ENCODE assay signal across 8 cellular contexts in the genomic region with DNA sequence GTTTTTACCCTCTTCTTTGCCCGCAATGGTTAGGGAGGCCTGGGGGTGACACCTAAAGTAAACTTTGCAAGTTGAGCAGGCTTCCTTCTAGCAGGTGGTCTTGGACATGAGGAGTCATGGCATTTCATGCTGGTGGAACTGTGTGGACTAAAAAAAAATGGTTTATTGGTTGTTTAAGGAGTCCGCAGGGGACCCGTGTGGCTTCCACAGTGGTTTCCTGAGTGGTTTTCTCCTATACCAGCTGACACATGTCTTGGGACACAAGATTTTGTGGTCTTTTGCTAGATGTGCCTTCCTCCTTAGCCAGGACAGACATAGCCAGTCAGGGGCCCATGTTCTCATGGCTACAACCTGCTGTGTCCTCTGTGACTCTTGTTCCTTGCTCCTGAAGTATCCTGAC. TPM values are rescaled to one million over a fixed set of nuclear protein-coding genes. Genes with fewer than 3 reads are reported as not detected.
DNase-seq lines count a peak whose midpoint lies in the region; ATAC-seq, FAIRE-seq and TF ChIP-seq lines count a peak whose summit lies in the region.

No MANE protein-coding gene starts in this region.

- H3K9ac ChIP-seq in HepG2 (ENCODE audit: insufficient read depth, low read depth, low read length) (peak overlapping the region; percentile 93; the same call in 1 of the 2 replicates), kidney (ENCODE audit: low read length in 2 of 2) (peak overlapping the region; percentile 25 to 95)

- H3K27me3 Mint-ChIP-seq in activated T-helper 1 cell treated with anti-CD3 and anti-CD28 coated beads, Interleukin-12 subunit alpha, Interleukin-12 subunit beta, Interleukin-2, Interleukin-4 antibody, amounts not matched to agents 30 ng/mL and 10 ng/mL and 1 ng/mL, durations not matched to agents 14 hours and 24 hours and 36 hours (ENCODE audit: insufficient read depth): peaks cover 10% of the 10 kb centered on the region

- peak overlapping the region; percentile 84 to 91 (median 88); a peak in 5 of 6 replicates for H3K4me3 ChIP-seq in HepG2 (replicated peaks in 1 of 3; ENCODE audit: insufficient read depth in 1 of 3, low read depth in 2 of 3, low read length in 3 of 3)
- no peak overlapping the region for H3K4me3 ChIP-seq in right lobe of liver
- H3K4me3 ChIP-seq in kidney (ENCODE audit: low read length in 2 of 2): peak overlapping the region; percentile 93 to 96
- H3K4me3 ChIP-seq in vagina: peak overlapping the region; percentile 85 to 87

- no peak for DNase-seq in HepG2 (ENCODE audit: low spot score)
- no peak for DNase-seq in right lobe of liver
- DNase-seq in activated T-helper 1 cell treated with anti-CD3 and anti-CD28 coated beads, Interleukin-12 subunit alpha, Interleukin-12 subunit beta, Interleukin-2, Interleukin-4 antibody, amounts not matched to agents 30 ng/mL and 10 ng/mL and 1 ng/mL, durations not matched to agents 14 hours and 24 hours and 36 hours (ENCODE audit: low spot score): no peak
- DNase-seq in kidney: no peak
- no peak for DNase-seq in vagina (ENCODE audit: extremely low spot score in 2 of 2)
- no peak for DNase-seq in HuH-7 (ENCODE audit: low spot score)
- no peak for DNase-seq in NCI-H526 (lab: John Stamatoyannopoulos, UW)

- H3K4me1 Mint-ChIP-seq in activated T-helper 1 cell treated with anti-CD3 and anti-CD28 coated beads, Interleukin-12 subunit alpha, Interleukin-12 subunit beta, Interleukin-2, Interleukin-4 antibody, amounts not matched to agents 30 ng/mL and 10 ng/mL and 1 ng/mL, durations not matched to agents 14 hours and 24 hours and 36 hours (ENCODE audit: low read depth): peaks cover 28% of the 10 kb centered on the region

- no peak for TF ChIP-seq RAD21 in HepG2 (CRISPR knock-in tag; IDR thresholded peaks at IDR 0.05)

- BruUV-seq in HepG2 (replicated peaks; lab: Mats Ljungman, UMichigan): no TSS peak

- H3K27ac ChIP-seq in HepG2 (ENCODE audit: extremely low read length, insufficient read depth, low read length) (no peak overlapping the region), right lobe of liver (no peak overlapping the region), kidney (ENCODE audit: low read depth in 2 of 2, low read length in 2 of 2) (no peak overlapping the region), vagina (no peak overlapping the region)

- peaks cover 39% of the 10 kb centered on the region for H3K36me3 Mint-ChIP-seq in activated T-helper 1 cell treated with anti-CD3 and anti-CD28 coated beads, Interleukin-12 subunit alpha, Interleukin-12 subunit beta, Interleukin-2, Interleukin-4 antibody, amounts not matched to agents 30 ng/mL and 10 ng/mL and 1 ng/mL, durations not matched to agents 14 hours and 24 hours and 36 hours (ENCODE audit: low read depth)

- no peaks in the 10 kb centered on the region for H4K20me1 ChIP-seq in HepG2 (ENCODE audit: insufficient read depth, low read length)

- CTCF ChIA-PET in HepG2 (lab: Yijun Ruan, JAX; ENCODE audit: low intra/inter-chr PET ratio, low total read pairs): no interaction called here

- H3K27ac Mint-ChIP-seq in activated T-helper 1 cell treated with anti-CD3 and anti-CD28 coated beads, Interleukin-12 subunit alpha, Interleukin-12 subunit beta, Interleukin-2, Interleukin-4 antibody, amounts not matched to agents 30 ng/mL and 10 ng/mL and 1 ng/mL, durations not matched to agents 14 hours and 24 hours and 36 hours: no peak overlapping the region

- FAIRE-seq in HepG2 (lab: Jason Lieb, UNC) (no peak), kidney (lab: Jason Lieb, UNC) (no peak)

- peaks cover 28% of the 10 kb centered on the region for H3K79me2 ChIP-seq in HepG2 (ENCODE audit: insufficient read depth, low read length)

- H3K4me2 ChIP-seq in HepG2 (ENCODE audit: low read depth, low read length): peak overlapping the region; percentile 79

- H3K27me3 ChIP-seq in HepG2 (ENCODE audit: control insufficient read depth in 1 of 2, insufficient read depth in 2 of 2, low read length in 2 of 2) (0 out of 5 replicates have a peak, but pooled peaks cover 0 to 1% of the 10 kb centered on the region in 2 experiments), right lobe of liver (no peaks in the 10 kb centered on the region), vagina (no peaks in the 10 kb centered on the region)

- no peak overlapping the region for H2AFZ ChIP-seq in HepG2 (ENCODE audit: low read length)

- H3K36me3 ChIP-seq in HepG2 (replicated peaks in 1 of 2; ENCODE audit: control insufficient read depth in 1 of 2, insufficient read depth in 2 of 2, low read length in 2 of 2): peaks cover 14 to 30% of the 10 kb centered on the region in 2 experiments
- peaks cover 0 to 32% (median 9%) of the 10 kb centered on the region in 4 donors for H3K36me3 ChIP-seq in right lobe of liver
- H3K36me3 ChIP-seq in kidney (ENCODE audit: control insufficient read depth in 1 of 2, insufficient read depth in 2 of 2, low read length in 2 of 2): peaks cover 20 to 22% of the 10 kb centered on the region in 2 donors
- H3K36me3 ChIP-seq in vagina: peaks cover 5 to 44% of the 10 kb centered on the region in 2 donors

- peaks cover 25% of the 10 kb centered on the region for H3K4me1 ChIP-seq in HepG2 (ENCODE audit: insufficient read depth, low read length)
- peaks cover 0 to 15% (median 0%) of the 10 kb centered on the region in 4 donors for H3K4me1 ChIP-seq in right lobe of liver
- H3K4me1 ChIP-seq in kidney (ENCODE audit: control insufficient read depth in 1 of 2, insufficient read depth in 1 of 2, low read depth in 1 of 2, low read length in 2 of 2): peaks cover 14 to 17% of the 10 kb centered on the region in 2 donors
- peaks cover 20% of the 10 kb centered on the region for H3K4me1 ChIP-seq in vagina

- peak overlapping the region; percentile 89 for H3K4me3 Mint-ChIP-seq in activated T-helper 1 cell treated with anti-CD3 and anti-CD28 coated beads, Interleukin-12 subunit alpha, Interleukin-12 subunit beta, Interleukin-2, Interleukin-4 antibody, amounts not matched to agents 30 ng/mL and 10 ng/mL and 1 ng/mL, durations not matched to agents 14 hours and 24 hours and 36 hours

- POLR2A ChIA-PET in HepG2 (lab: Yijun Ruan, JAX): interaction anchor here (0.7 kb wide), 1 partner anchor 29 kb away, joined by 3 read pairs; a partner anchor contains a TSS

- WGBS in HepG2 (ENCODE audit: low lambda C conversion rate): 84% methylated on average over 3 of the region's 3 CpGs
- 83% methylated on average over 1 of the region's 3 CpGs for WGBS in right lobe of liver (ENCODE audit: insufficient coverage, low coverage, low lambda C conversion rate, missing lambda C conversion rate)

- in situ Hi-C loops in HepG2 (cut with HindIII; ENCODE audit: extremely low pct_ligation_motif_present, low pct_unique_long_range_greater_than_20kb): no loop called here

- H3K9me3 ChIP-seq in HepG2 (ENCODE audit: low read length) (no peaks in the 10 kb centered on the region), right lobe of liver (no peaks in the 10 kb centered on the region), kidney (ENCODE audit: control insufficient read depth in 1 of 2, low read length in 2 of 2) (no peaks in the 10 kb centered on the region), vagina (peaks cover 22% of the 10 kb centered on the region)

- TF ChIP-seq POLR2A in HepG2 (IDR thresholded peaks at IDR 0.05; ENCODE audit: insufficient read depth in 1 of 2, low read depth in 2 of 2, low read length in 2 of 2) (no peak), right lobe of liver (IDR thresholded peaks at IDR 0.05) (no peak), vagina (IDR thresholded peaks at IDR 0.05) (no peak)

- TF ChIP-seq CTCF in HepG2 (CRISPR knock-in tag; IDR thresholded peaks at IDR 0.05): no peak
- TF ChIP-seq CTCF in right lobe of liver (IDR thresholded peaks at IDR 0.05): no peak
- no peak for TF ChIP-seq CTCF in kidney (IDR thresholded peaks at IDR 0.05; ENCODE audit: borderline replicate concordance, extremely low read depth, insufficient read depth)
- TF ChIP-seq CTCF in vagina (IDR thresholded peaks at IDR 0.05): no peak

- ATAC-seq in HepG2 (no peak), right lobe of liver (no peak), GM18858 (IDR thresholded peaks at IDR 0.05; ENCODE audit: unreplicated experiment) (no peak)

- no peak for TF ChIP-seq EP300 in HepG2 (IDR thresholded peaks at IDR 0.05; ENCODE audit: low read depth in 2 of 2, low read length in 2 of 2)
- no peak for TF ChIP-seq EP300 in HepG2 (CRISPR knock-in tag; IDR thresholded peaks at IDR 0.05; ENCODE audit: borderline replicate concordance)

- peaks cover 18% of the 10 kb centered on the region for H3K9me3 Mint-ChIP-seq in activated T-helper 1 cell treated with anti-CD3 and anti-CD28 coated beads, Interleukin-12 subunit alpha, Interleukin-12 subunit beta, Interleukin-2, Interleukin-4 antibody, amounts not matched to agents 30 ng/mL and 10 ng/mL and 1 ng/mL, durations not matched to agents 14 hours and 24 hours and 36 hours

- intact Hi-C loops in HepG2 (cut with micrococcal nuclease; ENCODE audit: unreplicated experiment): loop anchor here (5.0 kb wide), 1 partner anchor 41 kb away; a partner anchor contains a TSS
- intact Hi-C loops in right lobe of liver (cut with DNase I): no loop called here
- intact Hi-C loops in activated T-helper 1 cell treated with anti-CD3 and anti-CD28 coated beads, Interleukin-12 subunit alpha, Interleukin-12 subunit beta, Interleukin-2, Interleukin-4 antibody, amounts not matched to agents 30 ng/mL and 10 ng/mL and 1 ng/mL, durations not matched to agents 14 hours and 24 hours and 36 hours (cut with micrococcal nuclease): loop anchor here (10.0 kb wide), 1 partner anchor 833 kb away; a partner anchor contains a TSS
- intact Hi-C loops in kidney (cut with DNase I): no loop called here
- intact Hi-C loops in vagina (cut with DNase I): no loop called here

RNA-seq across cellular contexts. Expression of a gene that starts 1.5 kb away (rescaled TPM):
- total RNA-seq in HepG2 (2016; rRNA removed; fragmentation: Illumina TruSeq; extraction: Trizol): 8.9 and 10.4 TPM in 2 replicates
- total RNA-seq in HepG2 (2016; cell fraction: cytosol; rRNA removed; fragmentation: Illumina TruSeq; extraction: Trizol; ENCODE audit: low read depth): 0.62 and 0.81 TPM in 2 replicates
- total RNA-seq in HepG2 (2016; cell fraction: insoluble cytoplasmic fraction; rRNA removed; fragmentation: Illumina TruSeq; extraction: Trizol): 8.0 and 9.3 TPM in 2 replicates
- 4.5 and 4.7 TPM in 2 replicates for total RNA-seq in HepG2 (2016; cell fraction: membrane; rRNA removed; fragmentation: Illumina TruSeq; extraction: Trizol)
- 5.9 and 6.1 TPM in 2 replicates for total RNA-seq in HepG2 (2016; cell fraction: nucleus; rRNA removed; fragmentation: Illumina TruSeq; extraction: Trizol)
- 2.1 and 2.5 TPM in 2 replicates for polyA plus RNA-seq in HepG2 (2011; rRNA removed)
- polyA plus RNA-seq in HepG2 (2011; cell fraction: cytosol; rRNA removed): 1.0 and 1.6 TPM in 2 replicates
- 1.9 and 2.4 TPM in 2 replicates for polyA plus RNA-seq in HepG2 (2011; cell fraction: nucleus; rRNA removed)
- 1.3 and 1.8 TPM in 2 replicates for polyA plus RNA-seq in HepG2 (2012)
- polyA plus RNA-seq in HepG2 (2016; cell fraction: cytosol; fragmentation: Illumina TruSeq; extraction: Trizol; ENCODE audit: low read depth): 0.15 TPM in 2 replicates
- 3.1 TPM in 2 replicates for polyA plus RNA-seq in HepG2 (2016; cell fraction: insoluble cytoplasmic fraction; fragmentation: Illumina TruSeq; extraction: Trizol; ENCODE audit: low read depth)
- polyA plus RNA-seq in HepG2 (2016; cell fraction: membrane; fragmentation: Illumina TruSeq; extraction: Trizol; ENCODE audit: low read depth): 0.85 and 0.98 TPM in 2 replicates
- 3.5 and 4.7 TPM in 2 replicates for polyA plus RNA-seq in HepG2 (2016; cell fraction: nucleus; fragmentation: Illumina TruSeq; extraction: Trizol; ENCODE audit: insufficient read depth, low read depth)
- polyA minus RNA-seq in HepG2 (2011; rRNA and poly(A)+ RNA removed; ENCODE audit: low replicate concordance): 4.9 and 6.1 TPM in 2 replicates
- 4.7 and 6.4 TPM in 2 replicates for polyA minus RNA-seq in HepG2 (2011; cell fraction: cytosol; rRNA and poly(A)+ RNA removed)
- polyA minus RNA-seq in HepG2 (2011; cell fraction: nucleus; rRNA and poly(A)+ RNA removed): 6.3 and 11.8 TPM in 2 replicates
- total RNA-seq in right lobe of liver: 1 to 10 TPM; 1.9 to 2.7 (median 2.4) TPM
- 5.1 and 5.4 TPM in 2 replicates for total RNA-seq in activated T-helper 1 cell treated with anti-CD3 and anti-CD28 coated beads, Interleukin-12 subunit alpha, Interleukin-12 subunit beta, Interleukin-2, Interleukin-4 antibody, amounts not matched to agents 30 ng/mL and 10 ng/mL and 1 ng/mL, durations not matched to agents 14 hours and 24 hours and 36 hours
- total RNA-seq in kidney: 10.2 TPM
- 1.3 TPM for polyA plus RNA-seq in kidney (ENCODE audit: insufficient read depth, low read depth, low replicate concordance)
- total RNA-seq in vagina: 6.9 TPM

RNA-seq across cellular contexts. Expression of a gene that starts 29.3 kb away (rescaled TPM):
- total RNA-seq in HepG2 (2016; rRNA removed; fragmentation: Illumina TruSeq; extraction: Trizol) (8.0 and 9.5 TPM in 2 replicates), right lobe of liver (1 to 10 TPM; 1.5 to 2.8 (median 2.1) TPM), kidney (13.8 TPM), vagina (5.9 TPM)
- 0.61 and 1.1 TPM in 2 replicates for total RNA-seq in HepG2 (2016; cell fraction: cytosol; rRNA removed; fragmentation: Illumina TruSeq; extraction: Trizol; ENCODE audit: low read depth)
- total RNA-seq in HepG2 (2016; cell fraction: insoluble cytoplasmic fraction; rRNA removed; fragmentation: Illumina TruSeq; extraction: Trizol): 7.7 and 8.9 TPM in 2 replicates
- total RNA-seq in HepG2 (2016; cell fraction: membrane; rRNA removed; fragmentation: Illumina TruSeq; extraction: Trizol): 3.0 and 3.4 TPM in 2 replicates
- 5.9 and 7.0 TPM in 2 replicates for total RNA-seq in HepG2 (2016; cell fraction: nucleus; rRNA removed; fragmentation: Illumina TruSeq; extraction: Trizol)
- polyA plus RNA-seq in HepG2 (2011; rRNA removed) (3.4 and 3.6 TPM in 2 replicates), kidney (ENCODE audit: insufficient read depth, low read depth, low replicate concordance) (3.3 TPM)
- 1.8 and 2.7 TPM in 2 replicates for polyA plus RNA-seq in HepG2 (2011; cell fraction: cytosol; rRNA removed)
- polyA plus RNA-seq in HepG2 (2011; cell fraction: nucleus; rRNA removed): 3.0 and 4.8 TPM in 2 replicates
- polyA plus RNA-seq in HepG2 (2012): 3.5 and 4.1 TPM in 2 replicates
- polyA plus RNA-seq in HepG2 (2016; cell fraction: cytosol; fragmentation: Illumina TruSeq; extraction: Trizol; ENCODE audit: low read depth): 0.17 TPM in 2 replicates
- polyA plus RNA-seq in HepG2 (2016; cell fraction: insoluble cytoplasmic fraction; fragmentation: Illumina TruSeq; extraction: Trizol; ENCODE audit: low read depth): 4.3 and 4.6 TPM in 2 replicates
- 0.69 and 0.74 TPM in 2 replicates for polyA plus RNA-seq in HepG2 (2016; cell fraction: membrane; fragmentation: Illumina TruSeq; extraction: Trizol; ENCODE audit: low read depth)
- 7.8 and 9.4 TPM in 2 replicates for polyA plus RNA-seq in HepG2 (2016; cell fraction: nucleus; fragmentation: Illumina TruSeq; extraction: Trizol; ENCODE audit: insufficient read depth, low read depth)
- 8.4 and 9.2 TPM in 2 replicates for polyA minus RNA-seq in HepG2 (2011; rRNA and poly(A)+ RNA removed; ENCODE audit: low replicate concordance)
- polyA minus RNA-seq in HepG2 (2011; cell fraction: cytosol; rRNA and poly(A)+ RNA removed): 4.4 and 6.1 TPM in 2 replicates
- polyA minus RNA-seq in HepG2 (2011; cell fraction: nucleus; rRNA and poly(A)+ RNA removed): 3.9 and 5.5 TPM in 2 replicates
- total RNA-seq in activated T-helper 1 cell treated with anti-CD3 and anti-CD28 coated beads, Interleukin-12 subunit alpha, Interleukin-12 subunit beta, Interleukin-2, Interleukin-4 antibody, amounts not matched to agents 30 ng/mL and 10 ng/mL and 1 ng/mL, durations not matched to agents 14 hours and 24 hours and 36 hours: 6.1 and 6.6 TPM in 2 replicates

RNA-seq across cellular contexts. Expression of a gene that starts 41.5 kb away (rescaled TPM):
- 44.8 and 76.3 TPM in 2 replicates for total RNA-seq in HepG2 (2016; rRNA removed; fragmentation: Illumina TruSeq; extraction: Trizol)
- total RNA-seq in HepG2 (2016; cell fraction: cytosol; rRNA removed; fragmentation: Illumina TruSeq; extraction: Trizol; ENCODE audit: low read depth): 2.9 and 3.1 TPM in 2 replicates
- 40.9 and 72.0 TPM in 2 replicates for total RNA-seq in HepG2 (2016; cell fraction: insoluble cytoplasmic fraction; rRNA removed; fragmentation: Illumina TruSeq; extraction: Trizol)
- 9.8 and 11.2 TPM in 2 replicates for total RNA-seq in HepG2 (2016; cell fraction: membrane; rRNA removed; fragmentation: Illumina TruSeq; extraction: Trizol)
- total RNA-seq in HepG2 (2016; cell fraction: nucleus; rRNA removed; fragmentation: Illumina TruSeq; extraction: Trizol): 70.0 and 73.2 TPM in 2 replicates
- 14.5 and 15.3 TPM in 2 replicates for polyA plus RNA-seq in HepG2 (2011; rRNA removed)
- polyA plus RNA-seq in HepG2 (2011; cell fraction: cytosol; rRNA removed): 5.4 and 7.1 TPM in 2 replicates
- polyA plus RNA-seq in HepG2 (2011; cell fraction: nucleus; rRNA removed): 22.5 and 28.5 TPM in 2 replicates
- 1.7 and 1.8 TPM in 2 replicates for polyA plus RNA-seq in HepG2 (2012)
- 0.02 TPM in 1 of 2 replicates, not detected in the other for polyA plus RNA-seq in HepG2 (2016; cell fraction: cytosol; fragmentation: Illumina TruSeq; extraction: Trizol; ENCODE audit: low read depth)
- 1.0 and 1.3 TPM in 2 replicates for polyA plus RNA-seq in HepG2 (2016; cell fraction: insoluble cytoplasmic fraction; fragmentation: Illumina TruSeq; extraction: Trizol; ENCODE audit: low read depth)
- polyA plus RNA-seq in HepG2 (2016; cell fraction: membrane; fragmentation: Illumina TruSeq; extraction: Trizol; ENCODE audit: low read depth): 0.12 and 0.14 TPM in 2 replicates
- 2.7 and 3.2 TPM in 2 replicates for polyA plus RNA-seq in HepG2 (2016; cell fraction: nucleus; fragmentation: Illumina TruSeq; extraction: Trizol; ENCODE audit: insufficient read depth, low read depth)
- polyA minus RNA-seq in HepG2 (2011; rRNA and poly(A)+ RNA removed; ENCODE audit: low replicate concordance): 113 and 142 TPM in 2 replicates
- 66.3 and 87.7 TPM in 2 replicates for polyA minus RNA-seq in HepG2 (2011; cell fraction: cytosol; rRNA and poly(A)+ RNA removed)
- polyA minus RNA-seq in HepG2 (2011; cell fraction: nucleus; rRNA and poly(A)+ RNA removed): 149 and 236 TPM in 2 replicates
- total RNA-seq in right lobe of liver: 10 to 100 TPM; 15.7 to 24.2 (median 21.8) TPM
- total RNA-seq in activated T-helper 1 cell treated with anti-CD3 and anti-CD28 coated beads, Interleukin-12 subunit alpha, Interleukin-12 subunit beta, Interleukin-2, Interleukin-4 antibody, amounts not matched to agents 30 ng/mL and 10 ng/mL and 1 ng/mL, durations not matched to agents 14 hours and 24 hours and 36 hours: 41.4 and 47.7 TPM in 2 replicates
- 81.3 TPM for total RNA-seq in kidney
- 0.62 TPM for polyA plus RNA-seq in kidney (ENCODE audit: insufficient read depth, low read depth, low replicate concordance)
- total RNA-seq in vagina: 76.1 TPM

RNA-seq across cellular contexts. Expression of a gene that starts 41.6 kb away (rescaled TPM):
- total RNA-seq in HepG2 (2016; rRNA removed; fragmentation: Illumina TruSeq; extraction: Trizol): 13.3 and 20.5 TPM in 2 replicates
- 6.0 and 7.5 TPM in 2 replicates for total RNA-seq in HepG2 (2016; cell fraction: cytosol; rRNA removed; fragmentation: Illumina TruSeq; extraction: Trizol; ENCODE audit: low read depth)
- 14.1 and 20.3 TPM in 2 replicates for total RNA-seq in HepG2 (2016; cell fraction: insoluble cytoplasmic fraction; rRNA removed; fragmentation: Illumina TruSeq; extraction: Trizol)
- total RNA-seq in HepG2 (2016; cell fraction: membrane; rRNA removed; fragmentation: Illumina TruSeq; extraction: Trizol): 5.7 and 5.9 TPM in 2 replicates
- total RNA-seq in HepG2 (2016; cell fraction: nucleus; rRNA removed; fragmentation: Illumina TruSeq; extraction: Trizol): 7.0 and 7.7 TPM in 2 replicates
- 16.8 and 17.7 TPM in 2 replicates for polyA plus RNA-seq in HepG2 (2011; rRNA removed)
- polyA plus RNA-seq in HepG2 (2011; cell fraction: cytosol; rRNA removed): 19.8 and 24.4 TPM in 2 replicates
- 3.5 and 5.8 TPM in 2 replicates for polyA plus RNA-seq in HepG2 (2011; cell fraction: nucleus; rRNA removed)
- polyA plus RNA-seq in HepG2 (2012): 12.0 and 12.7 TPM in 2 replicates
- polyA plus RNA-seq in HepG2 (2016; cell fraction: cytosol; fragmentation: Illumina TruSeq; extraction: Trizol; ENCODE audit: low read depth): 3.7 and 5.0 TPM in 2 replicates
- 20.2 and 24.5 TPM in 2 replicates for polyA plus RNA-seq in HepG2 (2016; cell fraction: insoluble cytoplasmic fraction; fragmentation: Illumina TruSeq; extraction: Trizol; ENCODE audit: low read depth)
- polyA plus RNA-seq in HepG2 (2016; cell fraction: membrane; fragmentation: Illumina TruSeq; extraction: Trizol; ENCODE audit: low read depth): 2.9 TPM in 2 replicates
- polyA plus RNA-seq in HepG2 (2016; cell fraction: nucleus; fragmentation: Illumina TruSeq; extraction: Trizol; ENCODE audit: insufficient read depth, low read depth): 10.9 and 11.1 TPM in 2 replicates
- 6.7 and 11.3 TPM in 2 replicates for polyA minus RNA-seq in HepG2 (2011; rRNA and poly(A)+ RNA removed; ENCODE audit: low replicate concordance)
- 1.8 and 6.1 TPM in 2 replicates for polyA minus RNA-seq in HepG2 (2011; cell fraction: cytosol; rRNA and poly(A)+ RNA removed)
- 3.6 and 6.2 TPM in 2 replicates for polyA minus RNA-seq in HepG2 (2011; cell fraction: nucleus; rRNA and poly(A)+ RNA removed)
- 10 to 100 TPM in 1 of 6 experiments, 1 to 10 TPM in 5; 1.1 to 10.8 (median 3.1) TPM for total RNA-seq in right lobe of liver
- total RNA-seq in activated T-helper 1 cell treated with anti-CD3 and anti-CD28 coated beads, Interleukin-12 subunit alpha, Interleukin-12 subunit beta, Interleukin-2, Interleukin-4 antibody, amounts not matched to agents 30 ng/mL and 10 ng/mL and 1 ng/mL, durations not matched to agents 14 hours and 24 hours and 36 hours: 3.8 and 4.7 TPM in 2 replicates
- 9.4 TPM for total RNA-seq in kidney
- 22.0 TPM for polyA plus RNA-seq in kidney (ENCODE audit: insufficient read depth, low read depth, low replicate concordance)
- 8.6 TPM for total RNA-seq in vagina

RNA-seq across cellular contexts. Expression of a gene that starts 41.6 kb away (rescaled TPM):
- total RNA-seq in HepG2 (2016; rRNA removed; fragmentation: Illumina TruSeq; extraction: Trizol): 2.1 and 2.6 TPM in 2 replicates
- 0.40 and 0.44 TPM in 2 replicates for total RNA-seq in HepG2 (2016; cell fraction: cytosol; rRNA removed; fragmentation: Illumina TruSeq; extraction: Trizol; ENCODE audit: low read depth)
- total RNA-seq in HepG2 (2016; cell fraction: insoluble cytoplasmic fraction; rRNA removed; fragmentation: Illumina TruSeq; extraction: Trizol): 2.2 and 2.6 TPM in 2 replicates
- total RNA-seq in HepG2 (2016; cell fraction: membrane; rRNA removed; fragmentation: Illumina TruSeq; extraction: Trizol): 1.0 TPM in 2 replicates
- 3.1 and 4.6 TPM in 2 replicates for total RNA-seq in HepG2 (2016; cell fraction: nucleus; rRNA removed; fragmentation: Illumina TruSeq; extraction: Trizol)
- 2.0 and 2.2 TPM in 2 replicates for polyA plus RNA-seq in HepG2 (2011; rRNA removed)
- polyA plus RNA-seq in HepG2 (2011; cell fraction: cytosol; rRNA removed): 0.71 and 1.3 TPM in 2 replicates
- 3.0 and 5.3 TPM in 2 replicates for polyA plus RNA-seq in HepG2 (2011; cell fraction: nucleus; rRNA removed)
- 2.5 TPM in 2 replicates for polyA plus RNA-seq in HepG2 (2012)
- 0.24 and 0.31 TPM in 2 replicates for polyA plus RNA-seq in HepG2 (2016; cell fraction: cytosol; fragmentation: Illumina TruSeq; extraction: Trizol; ENCODE audit: low read depth)
- polyA plus RNA-seq in HepG2 (2016; cell fraction: insoluble cytoplasmic fraction; fragmentation: Illumina TruSeq; extraction: Trizol; ENCODE audit: low read depth): 1.3 and 1.4 TPM in 2 replicates
- 0.37 and 0.50 TPM in 2 replicates for polyA plus RNA-seq in HepG2 (2016; cell fraction: membrane; fragmentation: Illumina TruSeq; extraction: Trizol; ENCODE audit: low read depth)
- 4.6 and 5.6 TPM in 2 replicates for polyA plus RNA-seq in HepG2 (2016; cell fraction: nucleus; fragmentation: Illumina TruSeq; extraction: Trizol; ENCODE audit: insufficient read depth, low read depth)
- polyA minus RNA-seq in HepG2 (2011; rRNA and poly(A)+ RNA removed; ENCODE audit: low replicate concordance): 4.5 and 5.7 TPM in 2 replicates
- polyA minus RNA-seq in HepG2 (2011; cell fraction: cytosol; rRNA and poly(A)+ RNA removed): 2.1 and 2.2 TPM in 2 replicates
- 4.8 and 6.3 TPM in 2 replicates for polyA minus RNA-seq in HepG2 (2011; cell fraction: nucleus; rRNA and poly(A)+ RNA removed)
- 1 to 10 TPM in 2 of 6 experiments, under 1 TPM in 4; 0.31 to 1.6 (median 0.93) TPM for total RNA-seq in right lobe of liver
- 0.69 and 0.93 TPM in 2 replicates for total RNA-seq in activated T-helper 1 cell treated with anti-CD3 and anti-CD28 coated beads, Interleukin-12 subunit alpha, Interleukin-12 subunit beta, Interleukin-2, Interleukin-4 antibody, amounts not matched to agents 30 ng/mL and 10 ng/mL and 1 ng/mL, durations not matched to agents 14 hours and 24 hours and 36 hours
- 4.1 TPM for total RNA-seq in kidney
- 1.3 TPM for polyA plus RNA-seq in kidney (ENCODE audit: insufficient read depth, low read depth, low replicate concordance)
- 3.2 TPM for total RNA-seq in vagina

Comparison
In these comparisons a context has a peak if more than half of its experiments do, and no peak if none do; other contexts are left out.
1. H3K4me3 ChIP-seq: peak in HepG2 (3 of 3), kidney (2 of 2) and vagina (2 of 2); none in right lobe of liver (0 of 3).
2. intact Hi-C loops: an anchor here in HepG2 (5.0 kb wide) and activated T-helper 1 cell treated with anti-CD3 and anti-CD28 coated beads, Interleukin-12 subunit alpha, Interleukin-12 subunit beta, Interleukin-2, Interleukin-4 antibody, amounts not matched to agents 30 ng/mL and 10 ng/mL and 1 ng/mL, durations not matched to agents 14 hours and 24 hours and 36 hours (10.0 kb wide); none called in right lobe of liver, kidney and vagina.